Comparison of ENCODE assay signal across 20 cellular contexts in genomic region chr2:178317807-178318206, GRCh38.
"Had no signal": no experiment of that assay in that cellular context is flagged by ENCODE, and none has a peak within 500 bp of the region (broad histone marks: within the 10 kb centered on the region; RNA-seq: fewer than 3 reads in every experiment).

No MANE protein-coding gene starts in this region.

- H3K4me1 Mint-ChIP-seq: activated CD4-positive, alpha-beta T cell treated with anti-CD3 and anti-CD28 coated beads, Interleukin-2, amount 10 ng/mL, durations not matched to agents 7 days and 5 days; activated naive CD4-positive, alpha-beta T cell treated with anti-CD3 and anti-CD28 coated beads, Interleukin-2, amount 10 ng/mL, durations not matched to agents 7 days and 5 days; naive B cell; neural crest cell had no signal

- H3K27ac ChIP-seq: breast epithelium had no signal

- DNase-seq: activated CD4-positive, alpha-beta T cell treated with anti-CD3 and anti-CD28 coated beads, Interleukin-2, amount 10 ng/mL, durations not matched to agents 7 days and 5 days; activated CD8-positive, alpha-beta T cell treated with anti-CD3 and anti-CD28 coated beads, Interleukin-2, amount 10 ng/mL, durations not matched to agents 7 days and 5 days; activated naive CD4-positive, alpha-beta T cell treated with anti-CD3 and anti-CD28 coated beads, Interleukin-2, amount 10 ng/mL, durations not matched to agents 7 days and 5 days; activated T-cell treated with anti-CD3 and anti-CD28 coated beads, Interleukin-2, amount 50 U/mL, for 24 hours; cerebellar nuclear complex; cortex of kidney; erythroblast; foreskin melanocyte; glutamatergic neuron; hypothalamus; kidney; mammary epithelial cell; naive B cell; retina; stimulated activated CD8-positive, alpha-beta memory T cell treated with anti-CD3 and anti-CD28 coated beads, Interleukin-4, amount 100 ng/mL, for 48 hours; stimulated activated naive CD4-positive, alpha-beta T cell had no signal

- H3K4me3 Mint-ChIP-seq: activated CD4-positive, alpha-beta T cell treated with anti-CD3 and anti-CD28 coated beads, Interleukin-2, amount 10 ng/mL, durations not matched to agents 7 days and 5 days; activated CD8-positive, alpha-beta T cell treated with anti-CD3 and anti-CD28 coated beads, Interleukin-2, amount 10 ng/mL, durations not matched to agents 7 days and 5 days; activated naive CD4-positive, alpha-beta T cell treated with anti-CD3 and anti-CD28 coated beads, Interleukin-2, amount 10 ng/mL, durations not matched to agents 7 days and 5 days; activated T-cell treated with anti-CD3 and anti-CD28 coated beads, Interleukin-2, amount 50 U/mL, for 24 hours; naive B cell; neural crest cell; T-helper 2 cell treated with Interferon-gamma antibody and Interleukin-4, amounts not matched to agents 5 μg/mL and 100 μg/mL, for 36 hours had no signal

- H3K9me3 Mint-ChIP-seq: activated CD4-positive, alpha-beta T cell treated with anti-CD3 and anti-CD28 coated beads, Interleukin-2, amount 10 ng/mL, durations not matched to agents 7 days and 5 days; activated naive CD4-positive, alpha-beta T cell treated with anti-CD3 and anti-CD28 coated beads, Interleukin-2, amount 10 ng/mL, durations not matched to agents 7 days and 5 days; activated T-cell treated with anti-CD3 and anti-CD28 coated beads, Interleukin-2, amount 50 U/mL, for 24 hours; naive B cell; neural crest cell; T-helper 2 cell treated with Interferon-gamma antibody and Interleukin-4, amounts not matched to agents 5 μg/mL and 100 μg/mL, for 36 hours had no signal

- H3K36me3 Mint-ChIP-seq: activated naive CD4-positive, alpha-beta T cell treated with anti-CD3 and anti-CD28 coated beads, Interleukin-2, amount 10 ng/mL, durations not matched to agents 7 days and 5 days; naive B cell had no signal

- H3K4me1 ChIP-seq: breast epithelium had no signal

- H3K36me3 ChIP-seq: breast epithelium had no signal

- ATAC-seq: activated CD8-positive, alpha-beta T cell treated with anti-CD3 and anti-CD28 coated beads, Interleukin-2, amount 10 ng/mL, durations not matched to agents 7 days and 5 days; left lobe of liver had no signal

- H3K4me3 ChIP-seq: breast epithelium had no signal

- H3K27me3 ChIP-seq: breast epithelium had no signal

- H3K9me3 ChIP-seq: breast epithelium had no signal

- H3K27ac Mint-ChIP-seq: activated CD4-positive, alpha-beta T cell treated with anti-CD3 and anti-CD28 coated beads, Interleukin-2, amount 10 ng/mL, durations not matched to agents 7 days and 5 days; activated CD8-positive, alpha-beta T cell treated with anti-CD3 and anti-CD28 coated beads, Interleukin-2, amount 10 ng/mL, durations not matched to agents 7 days and 5 days; activated naive CD4-positive, alpha-beta T cell treated with anti-CD3 and anti-CD28 coated beads, Interleukin-2, amount 10 ng/mL, durations not matched to agents 7 days and 5 days; activated T-cell treated with anti-CD3 and anti-CD28 coated beads, Interleukin-2, amount 50 U/mL, for 24 hours; naive B cell; T-helper 2 cell treated with Interferon-gamma antibody and Interleukin-4, amounts not matched to agents 5 μg/mL and 100 μg/mL, for 36 hours had no signal
